ENCODE assay signal across 10 cellular contexts in the genomic region with DNA sequence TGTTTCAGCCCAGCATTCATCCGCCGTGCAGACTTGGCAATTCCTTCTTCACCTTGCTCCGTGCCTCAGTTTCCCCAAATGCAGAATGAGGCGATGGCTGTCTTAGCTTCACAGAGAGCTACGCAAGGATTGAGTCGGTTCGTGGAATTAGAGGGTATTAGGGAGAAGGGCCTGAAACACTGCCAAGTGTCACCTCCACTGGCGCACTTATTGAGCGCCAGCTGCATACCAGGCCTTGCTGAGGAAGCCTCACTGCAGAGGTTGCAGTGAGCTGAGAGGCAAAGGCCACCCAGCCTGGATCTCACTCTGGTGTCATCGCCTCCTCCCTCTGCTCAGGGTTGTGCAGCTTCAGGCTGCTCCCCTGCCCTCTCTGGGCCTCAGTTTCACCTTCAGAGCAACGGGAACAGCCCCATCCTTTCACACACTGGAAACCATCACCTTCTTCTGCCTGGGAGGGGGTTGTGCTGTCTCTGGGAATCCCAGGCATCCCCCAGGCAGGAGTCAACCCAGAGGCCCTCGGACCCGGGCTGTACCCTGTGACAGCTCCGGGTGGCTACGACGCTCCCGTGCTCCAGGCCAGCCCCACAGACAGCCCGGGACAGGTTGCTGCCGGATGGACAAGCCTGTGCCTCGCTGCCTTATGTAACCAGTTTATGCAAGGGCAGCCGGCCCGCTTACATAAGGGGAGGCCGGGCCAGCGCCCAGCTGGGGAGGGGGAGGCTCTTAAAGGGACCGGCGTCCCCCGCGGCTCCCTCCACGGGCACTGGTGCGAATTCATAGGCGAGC. TPM values are rescaled to one million over a fixed set of nuclear protein-coding genes. Genes with fewer than 3 reads are reported as not detected.
DNase-seq lines count a peak whose midpoint lies in the region; ATAC-seq lines count a peak whose summit lies in the region.
"Had no signal": no experiment of that assay in that cellular context is flagged by ENCODE, and none has a peak within 500 bp of the region (broad histone marks: within the 10 kb centered on the region; RNA-seq: fewer than 3 reads in every experiment).

No MANE protein-coding gene starts in this region.

- H3K9me3 ChIP-seq in endocrine pancreas (ENCODE audit: control insufficient read depth, low read length) = no peaks in the 10 kb centered on the region

- H3K27ac ChIP-seq in rectal smooth muscle tissue (ENCODE audit: low read depth, low read length) = peak overlapping the region; percentile 99

- in situ Hi-C loops in G401 (cut with HindIII; ENCODE audit: low sequenced_read_pairs) = no loop called here

- H3K9ac ChIP-seq in endocrine pancreas (ENCODE audit: control insufficient read depth, insufficient read depth, low read length) (peak overlapping the region; percentile 34), rectal smooth muscle tissue (ENCODE audit: low read length) (peak overlapping the region; percentile 91)

- peak; percentile 93 for DNase-seq in G401 (ENCODE audit: low spot score)
- DNase-seq in left colon = peak; percentile 63 to 78
- DNase-seq in GM19238 (ENCODE audit: insufficient read length, low spot score) = no peak
- no peak for DNase-seq in dermis blood vessel endothelial cell
- DNase-seq in T1000 (lab: John Stamatoyannopoulos, UW) = no peak
- DNase-seq: activated CD4-positive, alpha-beta memory T cell treated with anti-CD3 and anti-CD28 coated beads for 36 hours; cortex of kidney had no signal

- intact Hi-C loops in left colon (cut with DNase I, micrococcal nuclease) = no loop called here

- no peaks in the 10 kb centered on the region for H3K36me3 ChIP-seq in endocrine pancreas (ENCODE audit: control insufficient read depth, insufficient read depth, low read length)
- no peaks in the 10 kb centered on the region for H3K36me3 ChIP-seq in rectal smooth muscle tissue (ENCODE audit: control insufficient read depth, insufficient read depth, low read length)

- ATAC-seq in left colon (peak; percentile 58), HG02678 (IDR thresholded peaks at IDR 0.05; ENCODE audit: unreplicated experiment) (no peak)

- H3K4me1 ChIP-seq in endocrine pancreas (ENCODE audit: control insufficient read depth, insufficient read depth, low read length) = peaks cover 3% of the 10 kb centered on the region
- H3K4me1 ChIP-seq in rectal smooth muscle tissue (ENCODE audit: control insufficient read depth, insufficient read depth, low read length) = peaks cover 28% of the 10 kb centered on the region

- H3K4me3 ChIP-seq in endocrine pancreas (ENCODE audit: control insufficient read depth, insufficient read depth, low read length) (no peak overlapping the region), rectal smooth muscle tissue (ENCODE audit: low read length) (peak overlapping the region; percentile 76)

- H3K27me3 ChIP-seq in endocrine pancreas (ENCODE audit: control insufficient read depth, insufficient read depth, low read length) = no peaks in the 10 kb centered on the region
- no peaks in the 10 kb centered on the region for H3K27me3 ChIP-seq in rectal smooth muscle tissue (ENCODE audit: control insufficient read depth, insufficient read depth, low read length)

RNA-seq across cellular contexts. Expression of a gene that starts 31.9 kb away (rescaled TPM):
- total RNA-seq in G401 (2014; rRNA removed; shearing (Covaris generic)) = 3.2 and 8.9 TPM in 2 replicates
- 10 to 100 TPM; 52.4 to 57.8 TPM for total RNA-seq in left colon
- total RNA-seq in dermis blood vessel endothelial cell = 33.0 and 59.0 TPM in 2 replicates

Comparison
In these comparisons a context has a peak if more than half of its experiments do, and no peak if none do; other contexts are left out.
1. DNase-seq: peak in G401 (single experiment) and left colon (2 of 2); none in GM19238 (single experiment), dermis blood vessel endothelial cell (single experiment) and T1000 (single experiment).